Comparison of ENCODE assay signal across 1 cellular context in genomic region chr5:95899848-95900247, GRCh38.
TF ChIP-seq lines count a peak whose summit lies in the region.

No MANE protein-coding gene starts in this region.

TF ChIP-seq in K562, 482 proteins besides CTCF, POLR2A, EP300 and RAD21 (continued from another document):
- TF ChIP-seq MITF (IDR thresholded peaks at IDR 0.05): no peak
